Comparison of ENCODE assay signal across 1 cellular context in genomic region chr1:204077979-204078696, GRCh38.
TF ChIP-seq lines count a peak whose summit lies in the region.

No MANE protein-coding gene starts in this region.

TF ChIP-seq in HepG2, 621 proteins besides CTCF, POLR2A, EP300 and RAD21 (continued from another document and continues in another):
- TF ChIP-seq REST (IDR thresholded peaks at IDR 0.05; ENCODE audit: borderline replicate concordance in 1 of 2, low read depth in 1 of 2, low read length in 2 of 2) (no peak), AGO2 (optimal IDR thresholded peaks at IDR 0.05; ENCODE audit: low read depth, low read length) (no peak), ZIK1 (CRISPR knock-in tag; IDR thresholded peaks at IDR 0.05; ENCODE audit: borderline replicate concordance, low read depth) (no peak), SSRP1 (CRISPR knock-in tag; IDR thresholded peaks at IDR 0.05) (no peak), ZFP62 (CRISPR knock-in tag; IDR thresholded peaks at IDR 0.05) (no peak), HNF4G (IDR thresholded peaks at IDR 0.05; ENCODE audit: borderline replicate concordance, low read depth, low read length) (no peak), HNF4G (CRISPR knock-in tag; IDR thresholded peaks at IDR 0.05; ENCODE audit: borderline replicate concordance, low read depth) (no peak), ZNF362 (CRISPR knock-in tag; IDR thresholded peaks at IDR 0.05; ENCODE audit: borderline replicate concordance) (no peak), KIAA2018 (CRISPR knock-in tag; IDR thresholded peaks at IDR 0.05; ENCODE audit: borderline replicate concordance) (no peak), FOSL1 (CRISPR knock-in tag; IDR thresholded peaks at IDR 0.05; ENCODE audit: borderline replicate concordance) (no peak), TCF12 (IDR thresholded peaks at IDR 0.05) (no peak), TCF12 (CRISPR knock-in tag; IDR thresholded peaks at IDR 0.05) (no peak), ZNF337 (CRISPR knock-in tag; IDR thresholded peaks at IDR 0.05; ENCODE audit: borderline replicate concordance, low read depth) (no peak), ZBTB46 (CRISPR knock-in tag; IDR thresholded peaks at IDR 0.05; ENCODE audit: borderline replicate concordance) (no peak), ZC3H13 (CRISPR knock-in tag; IDR thresholded peaks at IDR 0.05) (no peak), GATAD2A (CRISPR knock-in tag; IDR thresholded peaks at IDR 0.05) (peak; percentile 61), MLX (CRISPR knock-in tag; IDR thresholded peaks at IDR 0.05) (no peak), ZNF678 (CRISPR knock-in tag; IDR thresholded peaks at IDR 0.05) (no peak), MEF2D (CRISPR knock-in tag; IDR thresholded peaks at IDR 0.05) (peak; percentile 86), ZNF274 (CRISPR knock-in tag; IDR thresholded peaks at IDR 0.05) (no peak), ZNF552 (CRISPR knock-in tag; IDR thresholded peaks at IDR 0.05; ENCODE audit: borderline replicate concordance) (no peak), SMAD9 (CRISPR knock-in tag; IDR thresholded peaks at IDR 0.05) (no peak), POLR2AphosphoS5 (IDR thresholded peaks at IDR 0.05; ENCODE audit: low read depth, low read length) (no peak), ZNF784 (CRISPR knock-in tag; IDR thresholded peaks at IDR 0.05; ENCODE audit: borderline replicate concordance) (no peak), ATF7 (IDR thresholded peaks at IDR 0.05) (no peak), ATF7 (CRISPR knock-in tag; IDR thresholded peaks at IDR 0.05) (no peak)
- TF ChIP-seq, protein P1, sequence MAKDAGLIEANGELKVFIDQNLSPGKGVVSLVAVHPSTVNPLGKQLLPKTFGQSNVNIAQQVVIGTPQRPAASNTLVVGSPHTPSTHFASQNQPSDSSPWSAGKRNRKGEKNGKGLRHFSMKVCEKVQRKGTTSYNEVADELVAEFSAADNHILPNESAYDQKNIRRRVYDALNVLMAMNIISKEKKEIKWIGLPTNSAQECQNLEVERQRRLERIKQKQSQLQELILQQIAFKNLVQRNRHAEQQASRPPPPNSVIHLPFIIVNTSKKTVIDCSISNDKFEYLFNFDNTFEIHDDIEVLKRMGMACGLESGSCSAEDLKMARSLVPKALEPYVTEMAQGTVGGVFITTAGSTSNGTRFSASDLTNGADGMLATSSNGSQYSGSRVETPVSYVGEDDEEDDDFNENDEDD (CRISPR knock-in tag; IDR thresholded peaks at IDR 0.05; ENCODE audit: borderline replicate concordance): no peak
- TF ChIP-seq, protein P2, sequence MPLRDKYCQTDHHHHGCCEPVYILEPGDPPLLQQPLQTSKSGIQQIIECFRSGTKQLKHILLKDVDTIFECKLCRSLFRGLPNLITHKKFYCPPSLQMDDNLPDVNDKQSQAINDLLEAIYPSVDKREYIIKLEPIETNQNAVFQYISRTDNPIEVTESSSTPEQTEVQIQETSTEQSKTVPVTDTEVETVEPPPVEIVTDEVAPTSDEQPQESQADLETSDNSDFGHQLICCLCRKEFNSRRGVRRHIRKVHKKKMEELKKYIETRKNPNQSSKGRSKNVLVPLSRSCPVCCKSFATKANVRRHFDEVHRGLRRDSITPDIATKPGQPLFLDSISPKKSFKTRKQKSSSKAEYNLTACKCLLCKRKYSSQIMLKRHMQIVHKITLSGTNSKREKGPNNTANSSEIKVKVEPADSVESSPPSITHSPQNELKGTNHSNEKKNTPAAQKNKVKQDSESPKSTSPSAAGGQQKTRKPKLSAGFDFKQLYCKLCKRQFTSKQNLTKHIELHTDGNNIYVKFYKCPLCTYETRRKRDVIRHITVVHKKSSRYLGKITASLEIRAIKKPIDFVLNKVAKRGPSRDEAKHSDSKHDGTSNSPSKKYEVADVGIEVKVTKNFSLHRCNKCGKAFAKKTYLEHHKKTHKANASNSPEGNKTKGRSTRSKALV (CRISPR knock-in tag; IDR thresholded peaks at IDR 0.05): no peak
- TF ChIP-seq, protein P3, sequence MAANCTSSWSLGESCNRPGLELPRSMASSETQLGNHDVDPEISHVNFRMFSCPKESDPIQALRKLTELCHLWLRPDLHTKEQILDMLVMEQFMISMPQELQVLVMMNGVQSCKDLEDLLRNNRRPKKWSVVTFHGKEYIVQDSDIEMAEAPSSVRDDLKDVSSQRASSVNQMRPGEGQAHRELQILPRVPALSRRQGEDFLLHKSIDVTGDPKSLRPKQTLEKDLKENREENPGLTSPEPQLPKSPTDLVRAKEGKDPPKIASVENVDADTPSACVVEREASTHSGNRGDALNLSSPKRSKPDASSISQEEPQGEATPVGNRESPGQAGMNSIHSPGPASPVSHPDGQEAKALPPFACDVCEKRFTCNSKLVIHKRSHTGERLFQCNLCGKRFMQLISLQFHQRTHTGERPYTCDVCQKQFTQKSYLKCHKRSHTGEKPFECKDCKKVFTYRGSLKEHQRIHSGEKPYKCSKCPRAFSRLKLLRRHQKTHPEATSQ (CRISPR knock-in tag; IDR thresholded peaks at IDR 0.05; ENCODE audit: borderline replicate concordance): no peak
- TF ChIP-seq, protein P4, sequence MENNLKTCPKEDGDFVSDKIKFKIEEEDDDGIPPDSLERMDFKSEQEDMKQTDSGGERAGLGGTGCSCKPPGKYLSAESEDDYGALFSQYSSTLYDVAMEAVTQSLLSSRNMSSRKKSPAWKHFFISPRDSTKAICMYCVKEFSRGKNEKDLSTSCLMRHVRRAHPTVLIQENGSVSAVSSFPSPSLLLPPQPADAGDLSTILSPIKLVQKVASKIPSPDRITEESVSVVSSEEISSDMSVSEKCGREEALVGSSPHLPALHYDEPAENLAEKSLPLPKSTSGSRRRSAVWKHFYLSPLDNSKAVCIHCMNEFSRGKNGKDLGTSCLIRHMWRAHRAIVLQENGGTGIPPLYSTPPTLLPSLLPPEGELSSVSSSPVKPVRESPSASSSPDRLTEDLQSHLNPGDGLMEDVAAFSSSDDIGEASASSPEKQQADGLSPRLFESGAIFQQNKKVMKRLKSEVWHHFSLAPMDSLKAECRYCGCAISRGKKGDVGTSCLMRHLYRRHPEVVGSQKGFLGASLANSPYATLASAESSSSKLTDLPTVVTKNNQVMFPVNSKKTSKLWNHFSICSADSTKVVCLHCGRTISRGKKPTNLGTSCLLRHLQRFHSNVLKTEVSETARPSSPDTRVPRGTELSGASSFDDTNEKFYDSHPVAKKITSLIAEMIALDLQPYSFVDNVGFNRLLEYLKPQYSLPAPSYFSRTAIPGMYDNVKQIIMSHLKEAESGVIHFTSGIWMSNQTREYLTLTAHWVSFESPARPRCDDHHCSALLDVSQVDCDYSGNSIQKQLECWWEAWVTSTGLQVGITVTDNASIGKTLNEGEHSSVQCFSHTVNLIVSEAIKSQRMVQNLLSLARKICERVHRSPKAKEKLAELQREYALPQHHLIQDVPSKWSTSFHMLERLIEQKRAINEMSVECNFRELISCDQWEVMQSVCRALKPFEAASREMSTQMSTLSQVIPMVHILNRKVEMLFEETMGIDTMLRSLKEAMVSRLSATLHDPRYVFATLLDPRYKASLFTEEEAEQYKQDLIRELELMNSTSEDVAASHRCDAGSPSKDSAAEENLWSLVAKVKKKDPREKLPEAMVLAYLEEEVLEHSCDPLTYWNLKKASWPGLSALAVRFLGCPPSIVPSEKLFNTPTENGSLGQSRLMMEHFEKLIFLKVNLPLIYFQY (CRISPR knock-in tag; IDR thresholded peaks at IDR 0.05; ENCODE audit: borderline replicate concordance): no peak
